ENCODE assay signal across 8 cellular contexts in genomic region chr19:1251233-1251502, GRCh38. TPM values are rescaled to one million over a fixed set of nuclear protein-coding genes. Genes with fewer than 3 reads are reported as not detected.
DNase-seq lines count a peak whose midpoint lies in the region; ATAC-seq and TF ChIP-seq lines count a peak whose summit lies in the region.

No MANE protein-coding gene starts in this region.

- H3K27ac ChIP-seq in brain microvascular endothelial cell (peak overlapping the region; percentile 87), temporal lobe (ENCODE audit: low read depth, low read length) (peak overlapping the region; percentile 95)

- TF ChIP-seq POLR2A in NB4 (IDR thresholded peaks at IDR 0.05; ENCODE audit: extremely low read depth, insufficient read length), result no peak

- in situ Hi-C loops in brain microvascular endothelial cell (cut with HindIII; ENCODE audit: low pct_ligation_motif_present, low sequenced_read_pairs), result no loop called here

- peak; percentile 85 for DNase-seq in DMS 273 (lab: John Stamatoyannopoulos, UW; ENCODE audit: unreplicated experiment)
- no peak for DNase-seq in DMS 273 treated with DMSO at 0.1 percent for 48 hours (lab: John Stamatoyannopoulos, UW)
- peak; percentile 76 for DNase-seq in NB4 (ENCODE audit: low read depth)
- DNase-seq in brain microvascular endothelial cell, result peak; percentile 49
- peak; percentile 86 for DNase-seq in left colon
- DNase-seq in dedifferentiated amniotic fluid mesenchymal stem cell (ENCODE audit: extremely low spot score), result no peak

- peaks cover 55% of the 10 kb centered on the region for H3K36me3 ChIP-seq in brain microvascular endothelial cell (replicated peaks)

- ATAC-seq in left colon (peak; percentile 14), HG02763 (IDR thresholded peaks at IDR 0.05; ENCODE audit: unreplicated experiment) (no peak)

- H3K4me3 ChIP-seq in NB4 (ENCODE audit: low read depth, low read length) (peak overlapping the region; percentile 54), brain microvascular endothelial cell (ENCODE audit: low read depth, low read length) (peak overlapping the region; percentile 79)

- H3K27me3 ChIP-seq in brain microvascular endothelial cell (replicated peaks), result no peaks in the 10 kb centered on the region

- TF ChIP-seq CTCF in NB4 (IDR thresholded peaks at IDR 0.05; ENCODE audit: low read depth, low read length), result no peak
- TF ChIP-seq CTCF in brain microvascular endothelial cell (IDR thresholded peaks at IDR 0.05; ENCODE audit: low read depth, low read length, missing control alignments), result no peak

- intact Hi-C loops in left colon (cut with DNase I, micrococcal nuclease), result no loop called here

RNA-seq across cellular contexts. Expression of gene MIDN, which starts 2.8 kb away (rescaled TPM):
- total RNA-seq in left colon (100 to 1,000 TPM; 202 to 276 TPM), temporal lobe (22.6 TPM)

RNA-seq across cellular contexts. Expression of gene ATP5F1D, which starts 9.6 kb away (rescaled TPM):
- total RNA-seq in left colon (100 to 1,000 TPM; 341 to 530 TPM), temporal lobe (27.5 TPM)

RNA-seq across cellular contexts. Expression of gene CBARP, which starts 13.4 kb away (rescaled TPM):
- total RNA-seq in left colon, result under 1 TPM; 0.21 to 0.50 TPM
- total RNA-seq in temporal lobe, result 6.4 TPM

RNA-seq across cellular contexts. Expression of gene CIRBP, which starts 18.0 kb away (rescaled TPM):
- total RNA-seq in left colon (100 to 1,000 TPM; 220 to 267 TPM), temporal lobe (289 TPM)

RNA-seq across cellular contexts. Expression of gene FAM174C, which starts 24.2 kb away (rescaled TPM):
- total RNA-seq in left colon, result 10 to 100 TPM; 43.7 to 48.9 TPM
- total RNA-seq in temporal lobe, result 8.9 TPM

Comparison
In these comparisons a context has a peak if more than half of its experiments do, and no peak if none do; other contexts are left out.
1. DNase-seq: peak in DMS 273 (single experiment), NB4 (single experiment), brain microvascular endothelial cell (single experiment) and left colon (2 of 2); none in DMS 273 treated with DMSO at 0.1 percent for 48 hours (single experiment) and dedifferentiated amniotic fluid mesenchymal stem cell (single experiment).
2. RNA of gene ATP5F1D, which starts 9.6 kb away (total RNA-seq): 341 to 530 TPM in left colon; 27.5 TPM in temporal lobe (single experiment); every median in the first group is over 10 times any median in the second.